Comparison of ENCODE assay signal across 24 cellular contexts in genomic region chr1:47953661-47954060, GRCh38. TPM values are rescaled to one million over a fixed set of nuclear protein-coding genes. Genes with fewer than 3 reads are reported as not detected.
"Had no signal": no experiment of that assay in that cellular context is flagged by ENCODE, and none has a peak within 500 bp of the region (broad histone marks: within the 10 kb centered on the region; RNA-seq: fewer than 3 reads in every experiment).

No MANE protein-coding gene starts in this region.

- H3K27me3 Mint-ChIP-seq: dendritic cell treated with granulocyte-macrophage colony-stimulating factor and Interleukin-4, amounts not matched to agents 40 ng/mL and 50 ng/mL, for 4 days had no signal

- H3K4me3 Mint-ChIP-seq: dendritic cell treated with granulocyte-macrophage colony-stimulating factor and Interleukin-4, amounts not matched to agents 40 ng/mL and 50 ng/mL, for 4 days; effector memory CD8-positive, alpha-beta T cell; endodermal cell had no signal

- FAIRE-seq: colon, endometrium, endothelial cell of umbilical vein, frontal cortex had no signal

- DNase-seq: colonic mucosa; cortex of kidney; dermis blood vessel endothelial cell; dorsolateral prefrontal cortex; effector CD4-positive, alpha-beta T cell; effector CD8-positive, alpha-beta T cell; effector memory CD4-positive, alpha-beta T cell; effector memory CD8-positive, alpha-beta T cell; endodermal cell; erythroblast; esophagus squamous epithelium; foreskin fibroblast; foreskin keratinocyte; foreskin melanocyte; gastrocnemius medialis; glutamatergic neuron; heart left ventricle; heart right ventricle had no signal

- H3K9me3 Mint-ChIP-seq: dendritic cell treated with granulocyte-macrophage colony-stimulating factor and Interleukin-4, amounts not matched to agents 40 ng/mL and 50 ng/mL, for 4 days; effector memory CD8-positive, alpha-beta T cell had no signal

- H3K27ac Mint-ChIP-seq: dendritic cell treated with granulocyte-macrophage colony-stimulating factor and Interleukin-4, amounts not matched to agents 40 ng/mL and 50 ng/mL, for 4 days; effector memory CD8-positive, alpha-beta T cell; endodermal cell had no signal

RNA-seq across cellular contexts. Expression of gene TRABD2B, which starts 43.5 kb away (rescaled TPM):
- total RNA-seq: dermis blood vessel endothelial cell, endothelial cell of umbilical vein, fibroblast of villous mesenchyme had no signal
